Comparison of ENCODE assay signal across 22 cellular contexts in genomic region chr1:160264795-160265307, GRCh38.
"Had no signal": no experiment of that assay in that cellular context is flagged by ENCODE, and none has a peak within 500 bp of the region (broad histone marks: within the 10 kb centered on the region; RNA-seq: fewer than 3 reads in every experiment).

No MANE protein-coding gene starts in this region.

- H3K9me3 ChIP-seq: SK-N-SH had no signal

- H3K27me3 Mint-ChIP-seq: IgD-negative memory B cell, T-cell had no signal

- H3K9me3 Mint-ChIP-seq: IgD-negative memory B cell, T-cell had no signal

- DNase-seq: MV-4-11; NCI-H1048; NCI-H1105; NCI-H1417; NCI-H1436 treated with DMSO at 0.1 percent for 48 hours; NCI-H187; NCI-H2029; NCI-H2081 treated with DMSO at 0.1 percent for 48 hours; NCI-H2171; NCI-H226; NCI-H446; NCI-H510A; NCI-H524 treated with DMSO at 0.1 percent for 48 hours; NK-92 treated with Interleukin-12 subunit alpha and Interleukin-12 subunit beta, amount 100 ng/mL, for 24 hours; PC-3; SHP77; SK-N-SH; SW 1271; T-cell had no signal

- ATAC-seq: K562, Panc1, PC-3, T-cell had no signal

- H3K36me3 Mint-ChIP-seq: IgD-negative memory B cell, T-cell had no signal
